10 cellular contexts compared by ENCODE assay signal in genomic region chr2:226873051-226873620, GRCh38. TPM values are rescaled to one million over a fixed set of nuclear protein-coding genes. Genes with fewer than 3 reads are reported as not detected.
DNase-seq lines count a peak whose midpoint lies in the region; ATAC-seq and TF ChIP-seq lines count a peak whose summit lies in the region.
"Had no signal": no experiment of that assay in that cellular context is flagged by ENCODE, and none has a peak within 500 bp of the region (broad histone marks: within the 10 kb centered on the region; RNA-seq: fewer than 3 reads in every experiment).

No MANE protein-coding gene starts in this region.

- 0 out of 2 replicates have a peak, but pooled peaks cover 6% of the 10 kb centered on the region for H3K4me1 ChIP-seq in HEK293 (ENCODE audit: control insufficient read depth, insufficient read depth, low read length)
- H3K4me1 ChIP-seq in colonic mucosa, result no peaks in the 10 kb centered on the region
- no peaks in the 10 kb centered on the region for H3K4me1 ChIP-seq in adrenal gland (replicated peaks in 1 of 2)

- POLR2A ChIA-PET in HEK293 (lab: Yijun Ruan, JAX), result no interaction called here

- 72 to 88% (median 79%) methylated on average over 2 of the region's 2 CpGs for WGBS in adrenal gland, 4 donors

- no peaks in the 10 kb centered on the region for H3K9me3 ChIP-seq in HEK293 (ENCODE audit: control insufficient read depth, insufficient read depth, low read depth, low read length)
- H3K9me3 ChIP-seq in colonic mucosa, result no peaks in the 10 kb centered on the region
- H3K9me3 ChIP-seq in adrenal gland (replicated peaks in 1 of 3), result no peaks in the 10 kb centered on the region

- TF ChIP-seq CTCF in HEK293 (tag by site-specific recombination; IDR thresholded peaks at IDR 0.05), result no peak
- no peak for TF ChIP-seq CTCF in colonic mucosa (IDR thresholded peaks at IDR 0.05)
- no peak for TF ChIP-seq CTCF in adrenal gland (IDR thresholded peaks at IDR 0.05)

- H3K9ac ChIP-seq in colonic mucosa (ENCODE audit: low read depth in 2 of 2, low read length in 2 of 2), result no peak overlapping the region

- H3K27me3 ChIP-seq in colonic mucosa (no peaks in the 10 kb centered on the region), adrenal gland (no peaks in the 10 kb centered on the region)

- H3K4me3 ChIP-seq in HEK293 (ENCODE audit: low read depth, low read length) (no peak overlapping the region), colonic mucosa (no peak overlapping the region), adrenal gland (no peak overlapping the region)

- ATAC-seq in GM18907 (IDR thresholded peaks at IDR 0.05; ENCODE audit: unreplicated experiment), result peak; percentile 75

- DNase-seq in Kasumi-1 (lab: John Stamatoyannopoulos, UW), result peak; percentile 31 to 32
- peak; percentile 38 for DNase-seq in fibroblast of gingiva (ENCODE audit: low read depth)
- no peak for DNase-seq in epidermal melanocyte (ENCODE audit: insufficient read length, low spot score)
- DNase-seq in colonic mucosa, result no peak
- DNase-seq in amniotic stem cell (lab: John Stamatoyannopoulos, UW), result no peak
- no peak for DNase-seq in adrenal gland
- DNase-seq: amygdala, NCI-H82 had no signal

- CTCF ChIA-PET in HEK293 (lab: Yijun Ruan, JAX), result no interaction called here

- H3K36me3 ChIP-seq in HEK293 (ENCODE audit: control insufficient read depth in 2 of 2, insufficient read depth in 1 of 2, low read length in 2 of 2) (peaks cover 0 to 15% of the 10 kb centered on the region in 2 experiments; a peak in 1 of 3 replicates), colonic mucosa (no peaks in the 10 kb centered on the region), adrenal gland (replicated peaks in 1 of 2) (no peaks in the 10 kb centered on the region)

- H3K27ac ChIP-seq in HEK293 (ENCODE audit: extremely low read depth, low read depth, low read length) (no peak overlapping the region), colonic mucosa (no peak overlapping the region), adrenal gland (no peak overlapping the region)

- TF ChIP-seq POLR2A in adrenal gland (IDR thresholded peaks at IDR 0.05), result no peak

- intact Hi-C loops in colonic mucosa (cut with DNase I) (no loop called here), adrenal gland (cut with DNase I) (no loop called here)

TF ChIP-seq in HEK293, 187 proteins besides CTCF, POLR2A, EP300 and RAD21:
- TF ChIP-seq ZNF530 (tag by site-specific recombination; IDR thresholded peaks at IDR 0.05; ENCODE audit: low read depth) (no peak), TCF7L2 (IDR thresholded peaks at IDR 0.05; ENCODE audit: borderline replicate concordance, low read depth, low read length) (no peak), ZNF561 (tag by site-specific recombination; IDR thresholded peaks at IDR 0.05; ENCODE audit: borderline replicate concordance) (no peak), ZNF623 (tag by site-specific recombination; IDR thresholded peaks at IDR 0.05) (peak; percentile 18; the same call in 1 of the 2 replicates), ZNF560 (tag by site-specific recombination; IDR thresholded peaks at IDR 0.05; ENCODE audit: borderline replicate concordance) (no peak), ZNF362 (tag by site-specific recombination; IDR thresholded peaks at IDR 0.05) (no peak), ZBTB8A (tag by site-specific recombination; IDR thresholded peaks at IDR 0.05) (no peak)

RNA-seq across cellular contexts. Expression of gene RHBDD1, which starts 37.3 kb away (rescaled TPM):
- total RNA-seq in colonic mucosa (10 to 100 TPM; 29.9 to 31.7 TPM), adrenal gland (10 to 100 TPM in 7 of 8 donors, 1 to 10 TPM in 1; 6.0 to 42.0 (median 27.6) TPM)
- 10 to 100 TPM in 1 of 3 donors, 1 to 10 TPM in 2; 3.9 to 28.7 (median 4.8) TPM for polyA plus RNA-seq in adrenal gland

Comparison
In these comparisons a context has a peak if more than half of its experiments do, and no peak if none do; other contexts are left out.
1. DNase-seq: peak in Kasumi-1 (2 of 2) and fibroblast of gingiva (single experiment); none in epidermal melanocyte (single experiment), colonic mucosa (single experiment), amniotic stem cell (single experiment) and adrenal gland (0 of 7).